In genomic region chrX:53321216-53321942, GRCh38 we compare ENCODE assay signal across 8 cellular contexts. TPM values are rescaled to one million over a fixed set of nuclear protein-coding genes. Genes with fewer than 3 reads are reported as not detected.
DNase-seq lines count a peak whose midpoint lies in the region; ATAC-seq and TF ChIP-seq lines count a peak whose summit lies in the region.

No MANE protein-coding gene starts in this region.

- TF ChIP-seq CTCF in A673 (conservative IDR thresholded peaks at IDR 0.05; ENCODE audit: low read depth, low read length) (no peak), breast epithelium (IDR thresholded peaks at IDR 0.05) (no peak), right lobe of liver (IDR thresholded peaks at IDR 0.05) (no peak), tibial nerve (IDR thresholded peaks at IDR 0.05) (no peak)

- H3K4me1 ChIP-seq in A673 (ENCODE audit: insufficient read depth, low read length, poor library complexity, severe bottlenecking) (peaks cover 10% of the 10 kb centered on the region), HUES64 (ENCODE audit: insufficient read depth, low read length) (peaks cover 7% of the 10 kb centered on the region; the same call in 1 of the 2 replicates), breast epithelium (no peaks in the 10 kb centered on the region), right lobe of liver (peaks cover 0 to 4% (median 0%) of the 10 kb centered on the region in 4 donors), tibial nerve (peaks cover 0 to 22% (median 0%) of the 10 kb centered on the region in 4 donors)

- H3K4me3 ChIP-seq in A673 (ENCODE audit: low read depth, low read length, poor library complexity, severe bottlenecking), result peak overlapping the region; percentile 51
- peak overlapping the region; percentile 61 for H3K4me3 ChIP-seq in HUES64 (ENCODE audit: low read length)
- peak overlapping the region; percentile 54 to 78 (median 63) for H3K4me3 ChIP-seq in breast epithelium
- peak overlapping the region; percentile 43 to 53 (median 47) for H3K4me3 ChIP-seq in right lobe of liver
- peak overlapping the region; percentile 35 to 66 (median 52) for H3K4me3 ChIP-seq in tibial nerve

- POLR2A ChIA-PET in A673 (lab: Charles Lee; ENCODE audit: low non-redundant PET), result no interaction called here

- intact Hi-C loops in A673 (cut with micrococcal nuclease; ENCODE audit: unreplicated experiment), result no loop called here
- intact Hi-C loops in breast epithelium (cut with DNase I; ENCODE audit: low total_unique reads), result no loop called here
- intact Hi-C loops in right lobe of liver (cut with DNase I), result no loop called here

- no peak overlapping the region for H3K9ac ChIP-seq in HUES64 (ENCODE audit: low read depth, low read length)

- H3K9me3 ChIP-seq in A673 (ENCODE audit: low read depth, low read length, poor library complexity, severe bottlenecking) (no peaks in the 10 kb centered on the region), HUES64 (ENCODE audit: insufficient read depth, low read depth, low read length) (no peaks in the 10 kb centered on the region), breast epithelium (peaks cover 0 to 4% of the 10 kb centered on the region in 2 donors), right lobe of liver (no peaks in the 10 kb centered on the region), tibial nerve (no peaks in the 10 kb centered on the region)

- DNase-seq in A673 (ENCODE audit: low spot score) (no peak), breast epithelium (ENCODE audit: low spot score in 2 of 2) (no peak), right lobe of liver (peak in 1 of 3 donors; percentile 39), tibial nerve (ENCODE audit: low spot score in 2 of 2) (no peak), DMS153 treated with DMSO at 0.1 percent for 48 hours (lab: John Stamatoyannopoulos, UW; ENCODE audit: unreplicated experiment) (no peak), mucosa of gallbladder (ENCODE audit: low spot score) (no peak)

- 3% methylated on average over 50 of the region's 60 CpGs for WGBS in HUES64
- WGBS in right lobe of liver (ENCODE audit: insufficient coverage, low coverage, low lambda C conversion rate, missing lambda C conversion rate), result 2% methylated on average over 5 of the region's 60 CpGs
- WGBS in tibial nerve, 2 donors, result 0 to 7% methylated on average over 5 to 40 of the region's 60 CpGs

- H3K36me3 ChIP-seq in A673 (ENCODE audit: insufficient read depth, low read length, poor library complexity, severe bottlenecking), result no peaks in the 10 kb centered on the region
- H3K36me3 ChIP-seq in HUES64 (ENCODE audit: insufficient read depth, low read length), result no peaks in the 10 kb centered on the region
- no peaks in the 10 kb centered on the region for H3K36me3 ChIP-seq in breast epithelium
- no peaks in the 10 kb centered on the region for H3K36me3 ChIP-seq in right lobe of liver
- no peaks in the 10 kb centered on the region for H3K36me3 ChIP-seq in tibial nerve

- TF ChIP-seq EP300 in tibial nerve (IDR thresholded peaks at IDR 0.05), result no peak

- ATAC-seq in right lobe of liver (peak; percentile 60 to 76 (median 62)), HG03442 (IDR thresholded peaks at IDR 0.05; ENCODE audit: unreplicated experiment) (no peak)

- TF ChIP-seq POLR2A in breast epithelium (IDR thresholded peaks at IDR 0.05) (no peak), right lobe of liver (IDR thresholded peaks at IDR 0.05) (peak; percentile 27), tibial nerve (IDR thresholded peaks at IDR 0.05) (no peak)

- CTCF ChIA-PET in A673 (lab: Charles Lee), result no interaction called here

- no TSS peak for BruUV-seq in A673 (replicated peaks; lab: Mats Ljungman, UMichigan)

- H3K27ac ChIP-seq in A673 (ENCODE audit: low read depth, low read length, poor library complexity, severe bottlenecking) (no peak overlapping the region), HUES64 (ENCODE audit: low read depth, low read length) (no peak overlapping the region), breast epithelium (no peak overlapping the region), right lobe of liver (no peak overlapping the region), tibial nerve (peak overlapping the region in 1 of 4 donors; percentile 34)

- peaks cover 69% of the 10 kb centered on the region for H3K27me3 ChIP-seq in A673 (replicated peaks; ENCODE audit: insufficient read depth, low read depth, low read length, poor library complexity)
- peaks cover 63% of the 10 kb centered on the region for H3K27me3 ChIP-seq in HUES64 (ENCODE audit: insufficient read depth, low read length)
- peaks cover 0 to 90% of the 10 kb centered on the region in 2 donors for H3K27me3 ChIP-seq in breast epithelium
- peaks cover 0 to 6% of the 10 kb centered on the region in 2 donors for H3K27me3 ChIP-seq in right lobe of liver
- peaks cover 0 to 86% of the 10 kb centered on the region in 2 donors for H3K27me3 ChIP-seq in tibial nerve

RNA-seq across cellular contexts. Expression of gene IQSEC2, which starts 40.0 kb away (rescaled TPM):
- total RNA-seq in A673 (2021) (8.1 and 8.9 TPM in 2 replicates), breast epithelium (10 to 100 TPM; 16.7 to 18.7 (median 18.3) TPM), right lobe of liver (1 to 10 TPM; 1.9 to 2.8 (median 2.2) TPM), tibial nerve (10 to 100 TPM; 20.4 to 31.8 (median 28.0) TPM), mucosa of gallbladder (34.5 TPM)
- polyA plus RNA-seq in HUES64 (2013, experiment 1 of 2), result 11.6 TPM
- polyA plus RNA-seq in HUES64 (2013, experiment 2 of 2), result 13.7 TPM
